In the genomic region with DNA sequence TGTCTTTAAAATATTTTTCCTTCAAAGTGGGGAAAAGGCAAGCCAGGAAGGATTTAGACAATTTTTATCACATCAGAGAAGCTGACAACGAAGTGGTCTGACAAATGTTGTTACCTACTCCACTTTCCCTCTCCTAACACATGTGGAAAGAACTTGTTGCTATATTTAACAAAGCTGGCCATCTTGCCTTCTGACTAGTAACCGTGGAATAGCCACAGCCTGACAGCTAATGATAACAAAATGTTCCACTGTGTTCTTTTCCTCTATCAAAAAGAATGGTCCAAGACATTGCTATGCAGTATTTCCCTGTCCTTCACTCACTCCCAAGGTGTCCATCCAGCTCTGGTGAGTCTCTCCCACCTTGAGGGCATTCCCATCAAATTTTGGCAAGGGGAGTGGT, we compare ENCODE assay signal across 20 cellular contexts.
"Had no signal": no experiment of that assay in that cellular context is flagged by ENCODE, and none has a peak within 500 bp of the region (broad histone marks: within the 10 kb centered on the region; RNA-seq: fewer than 3 reads in every experiment).

No MANE protein-coding gene starts in this region.

- H3K27ac ChIP-seq: esophagus squamous epithelium, left lung, parathyroid adenoma, tibial nerve, uterus had no signal

- H3K9me3 Mint-ChIP-seq: activated naive CD4-positive, alpha-beta T cell treated with anti-CD3 and anti-CD28 coated beads for 36 hours; T-helper 1 cell treated with Interleukin-12 subunit alpha and Interleukin-12 subunit beta and Interleukin-4 antibody, amounts not matched to agents 30 μg/mL and 1 μg/mL, for 36 hours had no signal

- H3K36me3 Mint-ChIP-seq: naive thymus-derived CD8-positive, alpha-beta T cell had no signal

- ATAC-seq: activated T-cell treated with anti-CD3 and anti-CD28 coated beads, Interleukin-2, amount 50 U/mL, for 4 hours; left lung; naive thymus-derived CD8-positive, alpha-beta T cell had no signal

- H3K9me3 ChIP-seq: esophagus squamous epithelium, left lung, tibial nerve, uterus had no signal

- H3K27me3 ChIP-seq: esophagus squamous epithelium, left lung, tibial nerve, uterus had no signal

- H3K4me3 ChIP-seq: esophagus squamous epithelium, left lung, tibial nerve, uterus had no signal

- H3K4me3 Mint-ChIP-seq: activated naive CD4-positive, alpha-beta T cell treated with anti-CD3 and anti-CD28 coated beads for 36 hours; activated T-cell treated with anti-CD3 and anti-CD28 coated beads, Interleukin-2, amount 50 U/mL, for 4 hours; naive thymus-derived CD8-positive, alpha-beta T cell; T-helper 1 cell treated with Interleukin-12 subunit alpha and Interleukin-12 subunit beta and Interleukin-4 antibody, amounts not matched to agents 30 μg/mL and 1 μg/mL, for 36 hours had no signal

- H3K36me3 ChIP-seq: esophagus squamous epithelium, left lung, tibial nerve, uterus had no signal

- H3K4me1 ChIP-seq: left lung, parathyroid adenoma, uterus had no signal

- H3K27ac Mint-ChIP-seq: activated naive CD4-positive, alpha-beta T cell treated with anti-CD3 and anti-CD28 coated beads for 36 hours; naive thymus-derived CD8-positive, alpha-beta T cell; T-helper 1 cell treated with Interleukin-12 subunit alpha and Interleukin-12 subunit beta and Interleukin-4 antibody, amounts not matched to agents 30 μg/mL and 1 μg/mL, for 36 hours had no signal

- H2AFZ ChIP-seq: parathyroid adenoma had no signal

- H3K9ac ChIP-seq: parathyroid adenoma had no signal

- H3K4me1 Mint-ChIP-seq: naive thymus-derived CD8-positive, alpha-beta T cell had no signal

- DNase-seq: activated CD4-positive, alpha-beta T cell treated with anti-CD3 and anti-CD28 coated beads, Interleukin-2, amount 50 U/mL, for 1 hour; activated CD8-positive, alpha-beta memory T cell treated with anti-CD3 and anti-CD28 coated beads, Interleukin-2, amount 50 U/mL, for 4 hours; activated naive CD4-positive, alpha-beta T cell treated with anti-CD3 and anti-CD28 coated beads for 36 hours; activated T-cell treated with anti-CD3 and anti-CD28 coated beads, Interleukin-2, amount 50 U/mL, for 4 hours; anterior cingulate cortex; cerebellar nuclear complex; dermis blood vessel endothelial cell; effector memory CD4-positive, alpha-beta T cell; esophagus squamous epithelium; glutamatergic neuron; kidney; left lung; naive thymus-derived CD8-positive, alpha-beta T cell; stimulated activated CD4-positive, alpha-beta T cell treated with anti-CD3 and anti-CD28 coated beads, Interleukin-12 subunit alpha, Interleukin-12 subunit beta, amount 100 ng/mL, for 4 hours; stimulated activated CD4-positive, alpha-beta T cell treated with anti-CD3 and anti-CD28 coated beads, Interleukin-1b, Interleukin-23, amount 100 ng/mL, for 48 hours; stimulated activated naive CD4-positive, alpha-beta T cell treated with Interleukin-2 at 50 U/mL for 16 hours; uterus had no signal
